ENCODE assay signal across 8 cellular contexts in the genomic region with DNA sequence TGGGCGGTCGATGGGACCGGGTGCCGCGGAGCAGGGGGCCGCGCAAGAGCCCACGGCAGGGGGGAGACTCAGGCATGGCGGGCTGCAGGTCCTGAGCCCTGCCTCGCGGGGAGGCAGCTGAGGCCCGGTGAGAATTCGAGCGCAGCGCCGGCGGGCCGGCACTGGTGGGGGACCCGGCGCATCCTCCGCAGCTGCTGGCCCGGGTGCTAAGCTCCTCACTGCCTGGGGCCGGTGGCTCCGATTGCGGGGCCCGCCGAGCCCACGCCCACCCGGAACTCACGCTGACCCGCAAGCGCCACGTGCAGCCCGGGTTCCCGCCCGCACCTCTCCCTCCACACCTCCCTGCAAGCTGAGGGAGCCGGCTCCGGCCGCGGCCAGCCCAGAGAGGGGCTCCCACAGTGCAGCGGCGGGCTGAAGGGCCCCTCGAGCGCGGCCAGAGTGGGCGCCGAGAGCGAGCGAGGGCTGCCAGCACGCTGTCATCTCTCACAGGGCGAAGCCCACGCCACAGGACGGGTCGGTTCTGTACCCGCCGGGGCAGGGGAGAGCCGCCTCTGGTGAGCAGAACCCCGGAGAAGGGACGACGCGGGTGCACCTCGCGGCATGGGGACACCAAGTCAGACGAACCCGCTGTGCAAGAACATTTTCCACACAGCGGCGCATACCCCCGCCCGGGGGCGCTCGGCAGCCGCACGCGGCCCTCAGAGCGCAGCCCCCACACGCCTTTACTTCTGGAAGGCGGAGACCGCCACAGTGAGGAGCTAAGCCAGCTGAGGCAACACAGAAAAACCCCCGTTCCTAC. TPM values are rescaled to one million over a fixed set of nuclear protein-coding genes. Genes with fewer than 3 reads are reported as not detected.
DNase-seq lines count a peak whose midpoint lies in the region; ATAC-seq and TF ChIP-seq lines count a peak whose summit lies in the region.

No MANE protein-coding gene starts in this region.

- no peak overlapping the region for H3K14ac ChIP-seq in trophoblast cell (ENCODE audit: low read length)

- peak overlapping the region; percentile 78 for H4K91ac ChIP-seq in trophoblast cell (ENCODE audit: low read depth, low read length)

- H2BK5ac ChIP-seq in trophoblast cell (ENCODE audit: low read depth, low read length, poor library complexity): no peak overlapping the region

- BruUV-seq in OCI-LY7 (replicated peaks; lab: Mats Ljungman, UMichigan): no TSS peak

- peaks cover 14% of the 10 kb centered on the region for H4K20me1 ChIP-seq in OCI-LY7 (ENCODE audit: insufficient read depth, low read length)

- peak overlapping the region; percentile 87 for H4K8ac ChIP-seq in trophoblast cell (ENCODE audit: low read depth, low read length)

- H3K18ac ChIP-seq in trophoblast cell (ENCODE audit: low read length): no peak overlapping the region

- peak overlapping the region; percentile 23 for H2BK120ac ChIP-seq in trophoblast cell (ENCODE audit: insufficient read depth, low read length, poor library complexity)

- POLR2A ChIA-PET in OCI-LY7 (lab: Charles Lee): interaction anchor here (0.6 to 1.9 kb wide), 7 partner anchors 11 to 77 kb away, joined by 3 to 9 read pairs (median 3); no protein-coding TSS in a partner anchor

- H3K4ac ChIP-seq in trophoblast cell (ENCODE audit: low read depth, low read length): no peak overlapping the region

- H3K36me3 ChIP-seq in GM06990 (ENCODE audit: control insufficient read depth, insufficient read depth, low read length) (peaks cover 10% of the 10 kb centered on the region), OCI-LY7 (ENCODE audit: insufficient read depth, low read length) (peaks cover 22% of the 10 kb centered on the region), trophoblast cell (ENCODE audit: control insufficient read depth in 1 of 2, insufficient read depth in 2 of 2, low read length in 2 of 2) (peaks cover 18% of the 10 kb centered on the region in 2 experiments)

- peak overlapping the region; percentile 75 for H3K9ac ChIP-seq in trophoblast cell (ENCODE audit: low read length)

- no peaks in the 10 kb centered on the region for H3K27me3 ChIP-seq in GM06990 (replicated peaks; ENCODE audit: control insufficient read depth, insufficient read depth, low read length)
- no peaks in the 10 kb centered on the region for H3K27me3 ChIP-seq in trophoblast cell (ENCODE audit: insufficient read depth, low read length)

- CTCF ChIA-PET in OCI-LY7 (lab: Charles Lee; ENCODE audit: unreplicated experiment): interaction anchor here (0.6 to 1.4 kb wide), 4 partner anchors 17 to 74 kb away, joined by 3 to 9 read pairs (median 5); no protein-coding TSS in a partner anchor

- H3K4me1 ChIP-seq in OCI-LY7 (ENCODE audit: insufficient read depth, low read length, poor library complexity, severe bottlenecking): peaks cover 48% of the 10 kb centered on the region
- H3K4me1 ChIP-seq in trophoblast cell (ENCODE audit: control insufficient read depth in 1 of 2, insufficient read depth in 2 of 2, low read length in 2 of 2): peaks cover 18 to 25% of the 10 kb centered on the region in 2 experiments

- H3K4me3 ChIP-seq in GM06990 (replicated peaks; ENCODE audit: low read depth, low read length) (peak overlapping the region; percentile 98), OCI-LY7 (ENCODE audit: low read depth, low read length, poor library complexity, severe bottlenecking) (peak overlapping the region; percentile 91), epithelial cell of esophagus (ENCODE audit: low read length) (peak overlapping the region; percentile 83), trophoblast cell (ENCODE audit: low read depth, low read length) (no peak overlapping the region)

- no peak overlapping the region for H2BK12ac ChIP-seq in trophoblast cell (ENCODE audit: low read length)

- H3K9me2 ChIP-seq in OCI-LY7 (ENCODE audit: insufficient read depth, low read length): no peaks in the 10 kb centered on the region

- ATAC-seq in HG03280 (IDR thresholded peaks at IDR 0.05; ENCODE audit: unreplicated experiment): no peak
- ATAC-seq in HG03354 (IDR thresholded peaks at IDR 0.05; ENCODE audit: poor library complexity, severe bottlenecking, unreplicated experiment): no peak

- H4K12ac ChIP-seq in trophoblast cell (ENCODE audit: low read depth, low read length): peak overlapping the region; percentile 37

- H3K79me2 ChIP-seq in OCI-LY7 (ENCODE audit: insufficient read depth, low read depth, low read length): peaks cover 33% of the 10 kb centered on the region
- H3K79me2 ChIP-seq in trophoblast cell (ENCODE audit: control insufficient read depth, insufficient read depth, low read length, poor library complexity): peaks cover 13% of the 10 kb centered on the region

- H3K9me3 ChIP-seq in OCI-LY7 (ENCODE audit: low read length): 0 out of 2 replicates have a peak, but pooled peaks cover 10% of the 10 kb centered on the region
- H3K9me3 ChIP-seq in trophoblast cell (ENCODE audit: insufficient read depth, low read depth, low read length): peaks cover 16% of the 10 kb centered on the region

- H3K23ac ChIP-seq in trophoblast cell (ENCODE audit: low read length): no peak overlapping the region

- no peak for DNase-seq in GM06990 (ENCODE audit: extremely low read depth, insufficient read length)
- no peak for DNase-seq in OCI-LY7 (ENCODE audit: low spot score)
- DNase-seq in epithelial cell of esophagus (ENCODE audit: low read depth): no peak
- no peak for DNase-seq in trophoblast cell
- DNase-seq in globus pallidus (ENCODE audit: low spot score): no peak
- DNase-seq in NCI-H2196 (lab: John Stamatoyannopoulos, UW; ENCODE audit: unreplicated experiment): no peak

- peaks cover 8% of the 10 kb centered on the region for H3K79me1 ChIP-seq in trophoblast cell (ENCODE audit: low read length)

- intact Hi-C loops in OCI-LY7 (cut with micrococcal nuclease; ENCODE audit: unreplicated experiment): loop anchor here (2.0 to 10.0 kb wide), 3 partner anchors 95 to 273 kb away; partner anchors contain the start of gene CDCA4

- peak overlapping the region; percentile 51; the same call in 1 of the 2 replicates for H2AFZ ChIP-seq in OCI-LY7 (ENCODE audit: low read length)
- peak overlapping the region; percentile 15 for H2AFZ ChIP-seq in trophoblast cell (ENCODE audit: insufficient read depth, low read length, poor library complexity)

- TF ChIP-seq CTCF in GM06990 (IDR thresholded peaks at IDR 0.05; ENCODE audit: insufficient read depth, low read length, poor library complexity, severe bottlenecking) (no peak), OCI-LY7 (conservative IDR thresholded peaks at IDR 0.05; ENCODE audit: low read length) (peak; percentile 59), epithelial cell of esophagus (IDR thresholded peaks at IDR 0.05; ENCODE audit: insufficient read depth, low read depth, low read length, missing control alignments) (no peak)

- H3K4me2 ChIP-seq in OCI-LY7 (ENCODE audit: low read length) (peak overlapping the region; percentile 88), trophoblast cell (ENCODE audit: low read length) (peak overlapping the region; percentile 69)

- H2AK5ac ChIP-seq in trophoblast cell (ENCODE audit: low read length): no peak overlapping the region

- H3K27ac ChIP-seq in OCI-LY7 (ENCODE audit: low read depth, low read length, poor library complexity, severe bottlenecking): peak overlapping the region; percentile 82
- peak overlapping the region; percentile 77 for H3K27ac ChIP-seq in trophoblast cell (ENCODE audit: low read depth, low read length)

- WGBS in trophoblast cell (ENCODE audit: extremely low coverage, insufficient coverage, insufficient read length): no CpG with 5 or more reads among the region's 79 CpGs

RNA-seq across cellular contexts. Expression of gene SIVA1, which starts 1.2 kb away (rescaled TPM):
- 215 and 244 TPM in 2 replicates for total RNA-seq in OCI-LY7 (2014; rRNA removed; shearing (Covaris generic))
- total RNA-seq in OCI-LY7 (2022): 88.3 and 111 TPM in 2 replicates
- 88.0 and 93.0 TPM in 2 replicates for polyA plus RNA-seq in trophoblast cell (2013)

RNA-seq across cellular contexts. Expression of gene ADSS1, which starts 27.7 kb away (rescaled TPM):
- total RNA-seq in OCI-LY7 (2014; rRNA removed; shearing (Covaris generic)): not detected in 2 replicates
- 2.1 and 2.8 TPM in 2 replicates for total RNA-seq in OCI-LY7 (2022)
- 2.9 and 3.4 TPM in 2 replicates for polyA plus RNA-seq in trophoblast cell (2013)

RNA-seq across cellular contexts. Expression of gene AKT1, which starts 43.8 kb away (rescaled TPM):
- 75.4 and 83.0 TPM in 2 replicates for total RNA-seq in OCI-LY7 (2014; rRNA removed; shearing (Covaris generic))
- 108 and 109 TPM in 2 replicates for total RNA-seq in OCI-LY7 (2022)
- 175 TPM in 2 replicates for polyA plus RNA-seq in trophoblast cell (2013)

RNA-seq across cellular contexts. Expression of gene ZBTB42, which starts 49.2 kb away (rescaled TPM):
- total RNA-seq in OCI-LY7 (2014; rRNA removed; shearing (Covaris generic)): 0.98 and 2.4 TPM in 2 replicates
- total RNA-seq in OCI-LY7 (2022): 1.9 and 2.4 TPM in 2 replicates
- polyA plus RNA-seq in trophoblast cell (2013): 4.6 and 4.7 TPM in 2 replicates
